7 cellular contexts compared by ENCODE assay signal in the genomic region with DNA sequence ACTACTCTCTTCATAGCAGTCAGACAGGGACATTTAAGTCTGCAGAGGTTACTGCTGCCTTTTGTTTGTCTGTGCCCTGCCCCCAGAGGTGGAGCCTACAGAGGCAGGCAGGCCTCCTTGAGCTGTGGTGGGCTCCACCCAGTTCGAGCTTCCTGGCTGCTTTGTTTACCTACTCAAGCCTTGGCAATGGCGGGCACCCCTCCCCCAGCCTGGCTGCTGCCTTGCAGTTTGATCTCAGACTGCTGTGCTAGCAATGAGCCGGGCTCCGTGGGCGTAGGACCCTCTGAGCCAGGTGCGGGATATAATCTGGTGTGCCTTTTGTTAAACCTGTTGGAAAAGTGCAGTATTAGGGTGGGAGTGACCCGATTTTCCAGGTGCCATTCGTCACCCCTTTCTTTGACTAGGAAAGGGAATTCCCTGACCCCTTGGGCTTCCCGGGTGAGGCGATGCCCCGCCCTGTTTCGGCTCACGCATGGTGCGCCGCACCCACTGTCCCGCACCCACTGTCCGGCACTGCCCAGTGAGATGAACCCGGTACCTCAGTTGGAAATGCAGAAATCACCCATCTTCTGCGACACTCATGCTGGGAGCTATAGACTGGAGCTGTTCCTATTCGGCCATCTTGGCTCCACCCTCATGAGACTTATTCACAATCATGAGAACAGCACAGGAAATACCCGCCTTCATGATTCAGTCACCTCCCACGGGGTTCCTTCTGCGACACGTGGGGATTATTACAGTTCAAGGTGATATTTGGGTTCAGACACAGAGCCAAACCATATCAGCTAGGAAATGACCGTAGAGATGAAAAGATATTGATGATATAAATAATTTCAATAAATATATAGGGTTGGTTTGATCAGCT.
A peak's percentile ranks its signal among the peaks of the same experiment; 100 is the strongest.
DNase-seq lines count a peak whose midpoint lies in the region; ATAC-seq and TF ChIP-seq lines count a peak whose summit lies in the region.
"Not testable (repeated sequence)": the region's sequence is repeated elsewhere in the genome, so short reads cannot be mapped to it uniquely, and the experiment has no call there.

No MANE protein-coding gene starts in this region.

- CTCF ChIA-PET in activated CD4-positive, alpha-beta memory T cell treated with anti-CD3 and anti-CD28 coated beads, Interleukin-2, amount 10 ng/mL, durations not matched to agents 7 days and 5 days (lab: Charles Lee): not testable (repeated sequence)

- POLR2A ChIA-PET in activated CD4-positive, alpha-beta memory T cell treated with anti-CD3 and anti-CD28 coated beads, Interleukin-2, amount 10 ng/mL, durations not matched to agents 7 days and 5 days (lab: Charles Lee): interaction anchor here (1.0 kb wide), 1 partner anchor 33 kb away, joined by 3 read pairs; no protein-coding TSS in a partner anchor
- POLR2A ChIA-PET in naive thymus-derived CD8-positive, alpha-beta T cell (lab: Charles Lee): interaction anchor here (0.9 to 2.2 kb wide), 2 partner anchors 61 to 62 kb away, joined by 3 to 8 read pairs; partner anchors contain the start of gene CNOT2

- peaks cover 24% of the 10 kb centered on the region for H3K4me1 Mint-ChIP-seq in T-helper 2 cell treated with Interferon-gamma antibody and Interleukin-4, amounts not matched to agents 5 μg/mL and 100 μg/mL, for 36 hours (ENCODE audit: low read depth)
- H3K4me1 Mint-ChIP-seq in activated CD4-positive, alpha-beta memory T cell treated with anti-CD3 and anti-CD28 coated beads, Interleukin-2, amount 10 ng/mL, durations not matched to agents 7 days and 5 days: peaks cover 21% of the 10 kb centered on the region
- peaks cover 18 to 56% (median 49%) of the 10 kb centered on the region in 4 donors for H3K4me1 Mint-ChIP-seq in naive thymus-derived CD8-positive, alpha-beta T cell

- DNase-seq in HT1080 (ENCODE audit: low read depth) (peak; percentile 22), activated gamma-delta T cell treated with Interleukin-2 at 50 U/mL for 16 hours (peak; percentile 13), choroid plexus epithelial cell (ENCODE audit: low read depth) (peak; percentile 21)
- peak; percentile 30 for DNase-seq in T-helper 2 cell treated with Interferon-gamma antibody and Interleukin-4, amounts not matched to agents 5 μg/mL and 100 μg/mL, for 36 hours (ENCODE audit: low spot score)
- peak; percentile 52 for DNase-seq in activated CD4-positive, alpha-beta memory T cell treated with anti-CD3 and anti-CD28 coated beads, Interleukin-2, amount 10 ng/mL, durations not matched to agents 7 days and 5 days
- peak in 5 of 10 donors; percentile 11 to 78 (median 20) for DNase-seq in naive thymus-derived CD8-positive, alpha-beta T cell
- DNase-seq in stimulated activated CD4-positive, alpha-beta T cell treated with anti-CD3 and anti-CD28 coated beads, Interleukin-4, amount 100 ng/mL, for 4 hours: peak; percentile 17 to 58

- not testable (repeated sequence) for H3K4me3 ChIP-seq in choroid plexus epithelial cell (ENCODE audit: low read depth, low read length)

- H3K9me3 Mint-ChIP-seq in T-helper 2 cell treated with Interferon-gamma antibody and Interleukin-4, amounts not matched to agents 5 μg/mL and 100 μg/mL, for 36 hours; activated CD4-positive, alpha-beta memory T cell treated with anti-CD3 and anti-CD28 coated beads, Interleukin-2, amount 10 ng/mL, durations not matched to agents 7 days and 5 days: not testable (repeated sequence)
- H3K9me3 Mint-ChIP-seq in naive thymus-derived CD8-positive, alpha-beta T cell: peaks cover 0 to 26% (median 11%) of the 10 kb centered on the region in 9 donors

- not testable (repeated sequence) for TF ChIP-seq CTCF in choroid plexus epithelial cell (conservative IDR thresholded peaks at IDR 0.05; ENCODE audit: low read depth, low read length)

- peak overlapping the region; percentile 73 for H3K4me3 Mint-ChIP-seq in T-helper 2 cell treated with Interferon-gamma antibody and Interleukin-4, amounts not matched to agents 5 μg/mL and 100 μg/mL, for 36 hours
- H3K4me3 Mint-ChIP-seq in activated CD4-positive, alpha-beta memory T cell treated with anti-CD3 and anti-CD28 coated beads, Interleukin-2, amount 10 ng/mL, durations not matched to agents 7 days and 5 days: not testable (repeated sequence)
- peak overlapping the region; percentile 29 to 83 (median 75) for H3K4me3 Mint-ChIP-seq in naive thymus-derived CD8-positive, alpha-beta T cell

- peak overlapping the region; percentile 69 for H3K27ac Mint-ChIP-seq in T-helper 2 cell treated with Interferon-gamma antibody and Interleukin-4, amounts not matched to agents 5 μg/mL and 100 μg/mL, for 36 hours
- peak overlapping the region; percentile 66 for H3K27ac Mint-ChIP-seq in activated CD4-positive, alpha-beta memory T cell treated with anti-CD3 and anti-CD28 coated beads, Interleukin-2, amount 10 ng/mL, durations not matched to agents 7 days and 5 days
- H3K27ac Mint-ChIP-seq in naive thymus-derived CD8-positive, alpha-beta T cell: peak overlapping the region; percentile 40 to 94 (median 79)

- not testable (repeated sequence) for H3K27me3 Mint-ChIP-seq in T-helper 2 cell treated with Interferon-gamma antibody and Interleukin-4, amounts not matched to agents 5 μg/mL and 100 μg/mL, for 36 hours (ENCODE audit: low read depth); activated CD4-positive, alpha-beta memory T cell treated with anti-CD3 and anti-CD28 coated beads, Interleukin-2, amount 10 ng/mL, durations not matched to agents 7 days and 5 days; naive thymus-derived CD8-positive, alpha-beta T cell

- ATAC-seq in naive thymus-derived CD8-positive, alpha-beta T cell: peak; percentile 39 to 65

- peaks cover 46% of the 10 kb centered on the region for H3K36me3 Mint-ChIP-seq in T-helper 2 cell treated with Interferon-gamma antibody and Interleukin-4, amounts not matched to agents 5 μg/mL and 100 μg/mL, for 36 hours (ENCODE audit: low read depth)
- peaks cover 56% of the 10 kb centered on the region for H3K36me3 Mint-ChIP-seq in activated CD4-positive, alpha-beta memory T cell treated with anti-CD3 and anti-CD28 coated beads, Interleukin-2, amount 10 ng/mL, durations not matched to agents 7 days and 5 days (ENCODE audit: low read depth)
- peaks cover 3 to 47% (median 39%) of the 10 kb centered on the region in 3 donors for H3K36me3 Mint-ChIP-seq in naive thymus-derived CD8-positive, alpha-beta T cell
